17 cellular contexts compared by ENCODE assay signal in the genomic region with DNA sequence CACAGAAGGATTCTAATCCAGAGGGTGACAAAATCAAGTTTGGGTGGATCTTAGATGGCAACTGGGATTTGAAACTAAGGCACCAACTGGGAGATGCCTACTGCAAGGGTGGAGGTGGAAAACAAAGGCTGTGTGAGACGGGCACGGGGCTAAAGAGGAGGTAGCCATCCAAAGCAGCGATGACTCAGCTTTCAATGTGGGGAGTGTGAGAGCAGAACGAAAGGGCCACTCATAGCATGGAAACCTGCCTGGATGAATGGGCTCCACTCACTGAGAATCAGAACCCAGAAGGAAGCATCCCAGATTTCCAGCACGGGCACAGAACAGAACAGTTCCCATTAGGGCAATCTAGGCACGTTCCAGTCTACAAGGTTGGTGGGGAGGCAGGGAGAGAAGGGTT.
DNase-seq lines count a peak whose midpoint lies in the region; ATAC-seq and TF ChIP-seq lines count a peak whose summit lies in the region.
"Had no signal": no experiment of that assay in that cellular context is flagged by ENCODE, and none has a peak within 500 bp of the region (broad histone marks: within the 10 kb centered on the region; RNA-seq: fewer than 3 reads in every experiment).

No MANE protein-coding gene starts in this region.

- H2AFZ ChIP-seq in neural cell (ENCODE audit: low read depth, low read length) = no peak overlapping the region

- H3K36me3 ChIP-seq in neural cell (ENCODE audit: insufficient read depth, low read length) = no peaks in the 10 kb centered on the region
- H3K36me3 ChIP-seq: HAP-1 had no signal

- no peak overlapping the region for H3K4me2 ChIP-seq in neural cell (ENCODE audit: low read length)
- H3K4me2 ChIP-seq: A549 had no signal

- no peaks in the 10 kb centered on the region for H4K20me1 ChIP-seq in neural cell (ENCODE audit: insufficient read depth)

- H3K9me3 ChIP-seq in neural cell (ENCODE audit: low read length) = no peaks in the 10 kb centered on the region
- H3K9me3 ChIP-seq: A549, Caco-2, HAP-1 had no signal

- in situ Hi-C loops in SK-MEL-5 (cut with HindIII; ENCODE audit: low pct_unique_long_range_greater_than_20kb, low sequenced_read_pairs) = no loop called here

- ATAC-seq in GM19351 (IDR thresholded peaks at IDR 0.05; ENCODE audit: unreplicated experiment) = no peak
- ATAC-seq: A549 had no signal

- no peak overlapping the region for H3K9ac ChIP-seq in neural cell (ENCODE audit: low read length)

- no peak overlapping the region for H3K4me3 ChIP-seq in neural cell (ENCODE audit: low read length)
- H3K4me3 ChIP-seq: A549, HAP-1 had no signal

- TF ChIP-seq EP300 in neural cell (conservative IDR thresholded peaks at IDR 0.05; ENCODE audit: poor library complexity, severe bottlenecking) = no peak

- no peaks in the 10 kb centered on the region for H3K79me2 ChIP-seq in neural cell (replicated peaks; ENCODE audit: insufficient read depth, low read length)

- no peak for TF ChIP-seq CTCF in neural cell (IDR thresholded peaks at IDR 0.05; ENCODE audit: poor library complexity, severe bottlenecking)

- peaks cover 7% of the 10 kb centered on the region for H3F3A ChIP-seq in neural cell (ENCODE audit: insufficient read depth, low read length, poor library complexity, severe bottlenecking)

- DNase-seq in DMS53 (lab: John Stamatoyannopoulos, UW) (peak; percentile 4), DMS53 treated with DMSO at 0.1 percent for 48 hours (lab: John Stamatoyannopoulos, UW; ENCODE audit: unreplicated experiment) (no peak), SK-MEL-5 (ENCODE audit: low read depth, low spot score) (peak; percentile 1)
- no peak for DNase-seq in activated CD4-positive, alpha-beta T cell treated with anti-CD3 and anti-CD28 coated beads, Interleukin-2, amount 50 U/mL, for 48 hours
- no peak for DNase-seq in activated effector memory CD4-positive, alpha-beta T cell treated with anti-CD3 and anti-CD28 coated beads, Interleukin-2, amount 50 U/mL, for 16 hours
- DNase-seq: AML-193; Caco-2; CD4-positive, alpha-beta T cell; DMS79 treated with DMSO at 0.1 percent for 48 hours; GF-D8 had no signal

- TF ChIP-seq RAD21 in neural cell (conservative IDR thresholded peaks at IDR 0.05) = no peak

- no peaks in the 10 kb centered on the region for H3K9me2 ChIP-seq in neural cell (ENCODE audit: insufficient read depth, low read length)

- H3K27me3 ChIP-seq in neural cell (ENCODE audit: insufficient read depth, low read depth, low read length) = no peaks in the 10 kb centered on the region

- H3K27ac ChIP-seq in neural cell (ENCODE audit: low read length) = peak overlapping the region; percentile 92
- H3K27ac ChIP-seq: 22Rv1, A549, C4-2B, HL-60 had no signal

TF ChIP-seq in neural cell, 6 proteins besides CTCF, POLR2A, EP300 and RAD21:
- TF ChIP-seq SMC3 (conservative IDR thresholded peaks at IDR 0.05; ENCODE audit: poor library complexity) (no peak), MXI1 (conservative IDR thresholded peaks at IDR 0.05; ENCODE audit: poor library complexity, severe bottlenecking) (no peak), TAF1 (IDR thresholded peaks at IDR 0.05; ENCODE audit: low read depth) (no peak), POLR2AphosphoS5 (IDR thresholded peaks at IDR 0.05) (no peak), EZH2 (IDR thresholded peaks at IDR 0.05; ENCODE audit: borderline replicate concordance, insufficient read depth, low read length, poor library complexity, severe bottlenecking) (no peak), REST (IDR thresholded peaks at IDR 0.05; ENCODE audit: borderline replicate concordance) (no peak)

Comparison
In these comparisons a context has a peak if more than half of its experiments do, and no peak if none do; other contexts are left out.
1. DNase-seq: peak in DMS53 (single experiment) and SK-MEL-5 (single experiment); none in DMS53 treated with DMSO at 0.1 percent for 48 hours (single experiment), activated CD4-positive, alpha-beta T cell treated with anti-CD3 and anti-CD28 coated beads, Interleukin-2, amount 50 U/mL, for 48 hours (0 of 2) and activated effector memory CD4-positive, alpha-beta T cell treated with anti-CD3 and anti-CD28 coated beads, Interleukin-2, amount 50 U/mL, for 16 hours (single experiment).